15 cellular contexts compared by ENCODE assay signal in genomic region chr11:71189768-71190315, GRCh38.
DNase-seq lines count a peak whose midpoint lies in the region; ATAC-seq and TF ChIP-seq lines count a peak whose summit lies in the region.
"Had no signal": no experiment of that assay in that cellular context is flagged by ENCODE, and none has a peak within 500 bp of the region (broad histone marks: within the 10 kb centered on the region; RNA-seq: fewer than 3 reads in every experiment).

No MANE protein-coding gene starts in this region.

- H3K79me2 ChIP-seq in osteoblast (ENCODE audit: insufficient read depth, low read length) (no peaks in the 10 kb centered on the region), SK-N-SH (ENCODE audit: insufficient read depth) (no peaks in the 10 kb centered on the region)

- H3K27ac ChIP-seq in RWPE2 (ENCODE audit: poor library complexity, severe bottlenecking), result no peak overlapping the region
- H3K27ac ChIP-seq in osteoblast (ENCODE audit: low read depth, low read length), result no peak overlapping the region
- H3K27ac ChIP-seq in spleen, result no peak overlapping the region
- H3K27ac ChIP-seq in coronary artery, result no peak overlapping the region
- H3K27ac ChIP-seq in SK-N-SH (ENCODE audit: low read depth in 2 of 2, low read length in 1 of 2), result no peak overlapping the region

- TF ChIP-seq EP300 in SK-N-SH (IDR thresholded peaks at IDR 0.05; ENCODE audit: borderline replicate concordance in 1 of 2, low read depth in 1 of 2, low read length in 1 of 2), result no peak

- no peak for TF ChIP-seq RAD21 in SK-N-SH (IDR thresholded peaks at IDR 0.05; ENCODE audit: low read length)

- no peak for ATAC-seq in RWPE2 (ENCODE audit: low read depth)
- ATAC-seq in HG03097 (IDR thresholded peaks at IDR 0.05; ENCODE audit: low FRiP score, unreplicated experiment), result no peak

- POLR2A ChIA-PET in SK-N-SH (lab: Yijun Ruan, JAX), result no interaction called here

- DNase-seq in RWPE2 (ENCODE audit: low spot score) (peak; percentile 37), islet precursor cell (peak; percentile 32), osteoblast (ENCODE audit: insufficient read length, low spot score, missing footprints) (peak; percentile 43), spleen (peak; percentile 33), coronary artery (ENCODE audit: low spot score) (no peak), T-helper 1 cell (no peak), SK-N-SH (no peak)
- DNase-seq: ACHN; C1 segment of cervical spinal cord; Calu3; CD4-positive, alpha-beta T cell; DMS 273 treated with DMSO at 0.1 percent for 48 hours; HCEC 1CT; HFFc6 had no signal

- no peaks in the 10 kb centered on the region for H3F3A ChIP-seq in SK-N-SH (replicated peaks; ENCODE audit: insufficient read depth)

- H3K9ac ChIP-seq in SK-N-SH, result no peak overlapping the region

- CTCF ChIA-PET in SK-N-SH (lab: Yijun Ruan, JAX), result interaction anchor here (0.6 kb wide), 1 partner anchor 182 kb away, joined by 3 read pairs; no protein-coding TSS in a partner anchor

- no peaks in the 10 kb centered on the region for H3K9me2 ChIP-seq in SK-N-SH

- TF ChIP-seq POLR2A in spleen (IDR thresholded peaks at IDR 0.05), result no peak

- H3K4me1 ChIP-seq in RWPE2 (ENCODE audit: insufficient read depth, poor library complexity, severe bottlenecking), result no peaks in the 10 kb centered on the region
- H3K4me1 ChIP-seq in osteoblast (ENCODE audit: insufficient read depth, low read length), result no peaks in the 10 kb centered on the region
- H3K4me1 ChIP-seq in spleen, result no peaks in the 10 kb centered on the region
- no peaks in the 10 kb centered on the region for H3K4me1 ChIP-seq in SK-N-SH (ENCODE audit: control insufficient read depth in 1 of 2, insufficient read depth in 2 of 2, low read depth in 1 of 2, low read length in 1 of 2)

- no peak overlapping the region for H2AFZ ChIP-seq in osteoblast (ENCODE audit: low read length)
- H2AFZ ChIP-seq in SK-N-SH (ENCODE audit: low read depth), result no peak overlapping the region

- no peak overlapping the region for H3K4me3 ChIP-seq in RWPE2 (ENCODE audit: severe bottlenecking)
- no peak overlapping the region for H3K4me3 ChIP-seq in osteoblast (ENCODE audit: insufficient read depth, low read length)
- H3K4me3 ChIP-seq in spleen, result no peak overlapping the region
- no peak overlapping the region for H3K4me3 ChIP-seq in coronary artery
- H3K4me3 ChIP-seq in SK-N-SH (ENCODE audit: low read depth in 2 of 2, low read length in 1 of 2), result no peak overlapping the region

- WGBS in spleen, 5 donors, result 71 to 83% (median 82%) methylated on average over 11 to 14 of the region's 14 CpGs
- WGBS in SK-N-SH (ENCODE audit: low lambda C conversion rate), result 26% methylated on average over 6 of the region's 14 CpGs

- H4K20me1 ChIP-seq in osteoblast (ENCODE audit: insufficient read depth, low read length), result no peaks in the 10 kb centered on the region
- H4K20me1 ChIP-seq in SK-N-SH (ENCODE audit: insufficient read depth), result no peaks in the 10 kb centered on the region

- intact Hi-C loops in spleen (cut with DNase I; ENCODE audit: low total_unique reads), result no loop called here

- TF ChIP-seq CTCF in RWPE2 (IDR thresholded peaks at IDR 0.05; ENCODE audit: poor library complexity, severe bottlenecking) (no peak), osteoblast (IDR thresholded peaks at IDR 0.05; ENCODE audit: extremely low read depth, low read depth, low read length) (no peak), spleen (IDR thresholded peaks at IDR 0.05 in 8 of 11, conservative IDR thresholded peaks at IDR 0.05 in 3 of 11) (no peak), coronary artery (IDR thresholded peaks at IDR 0.05) (no peak), SK-N-SH (IDR thresholded peaks at IDR 0.05) (no peak)

- H3K27me3 ChIP-seq in RWPE2 (ENCODE audit: insufficient read depth, poor library complexity, severe bottlenecking), result no peaks in the 10 kb centered on the region
- H3K27me3 ChIP-seq in osteoblast (ENCODE audit: insufficient read depth, low read length), result no peaks in the 10 kb centered on the region
- H3K27me3 ChIP-seq in spleen (replicated peaks in 1 of 7), result peaks cover 0 to 11% (median 0%) of the 10 kb centered on the region in 7 donors
- H3K27me3 ChIP-seq in SK-N-SH (ENCODE audit: insufficient read depth), result no peaks in the 10 kb centered on the region

- H3K9me3 ChIP-seq in RWPE2 (ENCODE audit: severe bottlenecking), result no peaks in the 10 kb centered on the region
- H3K9me3 ChIP-seq in osteoblast (ENCODE audit: low read depth, low read length), result no peaks in the 10 kb centered on the region
- no peaks in the 10 kb centered on the region for H3K9me3 ChIP-seq in spleen
- H3K9me3 ChIP-seq in SK-N-SH, result no peaks in the 10 kb centered on the region

- no peaks in the 10 kb centered on the region for H3K36me3 ChIP-seq in RWPE2 (ENCODE audit: low read depth)
- H3K36me3 ChIP-seq in osteoblast (ENCODE audit: insufficient read depth, low read length), result no peaks in the 10 kb centered on the region
- no peaks in the 10 kb centered on the region for H3K36me3 ChIP-seq in spleen
- no peaks in the 10 kb centered on the region for H3K36me3 ChIP-seq in SK-N-SH (replicated peaks in 1 of 2; ENCODE audit: control insufficient read depth in 1 of 2, insufficient read depth in 2 of 2, low read length in 1 of 2)

- H3K4me2 ChIP-seq in osteoblast (ENCODE audit: insufficient read depth, low read length) (no peak overlapping the region), SK-N-SH (no peak overlapping the region)

TF ChIP-seq in SK-N-SH, 30 proteins besides CTCF, POLR2A, EP300 and RAD21:
- TF ChIP-seq GABPA (IDR thresholded peaks at IDR 0.05; ENCODE audit: low read depth) (no peak), TAF1 (IDR thresholded peaks at IDR 0.05; ENCODE audit: borderline replicate concordance, low read depth, low read length) (no peak)
TF ChIP-seq in SK-N-SH: peak in this region for 0.

Comparison
In these comparisons a context has a peak if more than half of its experiments do, and no peak if none do; other contexts are left out.
1. DNase-seq: peak in RWPE2 (single experiment), islet precursor cell (single experiment), osteoblast (single experiment) and spleen (single experiment); none in coronary artery (single experiment), T-helper 1 cell (0 of 5) and SK-N-SH (single experiment).